ENCODE assay signal across 10 cellular contexts in the genomic region with DNA sequence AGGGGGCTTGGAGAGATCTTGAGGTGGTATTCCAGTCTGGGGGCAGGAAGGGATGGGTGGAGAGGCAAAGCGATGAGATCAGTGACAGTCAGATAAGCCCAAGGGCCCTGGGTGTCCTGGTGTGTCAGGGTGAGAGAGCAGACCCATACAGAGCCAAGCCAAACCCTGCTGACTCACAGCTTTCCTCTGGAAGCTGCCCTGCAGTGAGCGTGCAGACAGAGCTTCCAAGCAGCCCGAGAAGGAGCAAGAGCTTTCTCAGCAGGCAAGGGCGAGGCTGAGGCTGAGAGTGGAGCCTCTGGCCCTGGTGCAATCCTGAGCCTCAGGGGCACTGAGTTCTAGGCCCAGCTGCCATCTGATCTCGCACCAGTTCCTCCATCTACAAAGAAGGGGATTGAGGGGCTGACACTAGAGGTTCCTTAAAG.
DNase-seq lines count a peak whose midpoint lies in the region; ATAC-seq, FAIRE-seq and TF ChIP-seq lines count a peak whose summit lies in the region.
"Had no signal": no experiment of that assay in that cellular context is flagged by ENCODE, and none has a peak within 500 bp of the region (broad histone marks: within the 10 kb centered on the region; RNA-seq: fewer than 3 reads in every experiment).

No MANE protein-coding gene starts in this region.

- peak; percentile 54 for DNase-seq in 8988T
- peak; percentile 88 for DNase-seq in LHCN-M2 (ENCODE audit: low read depth)
- peak; percentile 46 for DNase-seq in endothelial cell of umbilical vein (ENCODE audit: low read depth, low spot score)
- no peak for DNase-seq in mesothelial cell of epicardium (ENCODE audit: low spot score in 2 of 2, unreplicated experiment in 2 of 2)
- no peak for DNase-seq in activated CD4-positive, alpha-beta memory T cell treated with anti-CD3 and anti-CD28 coated beads for 36 hours
- DNase-seq in glutamatergic neuron = no peak
- no peak for DNase-seq in left lobe of liver (ENCODE audit: low spot score)
- no peak for DNase-seq in NCI-H2029 treated with DMSO at 0.1 percent for 48 hours (lab: John Stamatoyannopoulos, UW)
- DNase-seq: NCI-H510A treated with DMSO at 0.1 percent for 48 hours had no signal

- no peaks in the 10 kb centered on the region for H3K9me3 Mint-ChIP-seq in mesothelial cell of epicardium
- no peaks in the 10 kb centered on the region for H3K9me3 Mint-ChIP-seq in activated CD4-positive, alpha-beta memory T cell treated with anti-CD3 and anti-CD28 coated beads for 36 hours
- no peaks in the 10 kb centered on the region for H3K9me3 Mint-ChIP-seq in glutamatergic neuron (ENCODE audit: unreplicated experiment)

- POLR2A ChIA-PET in endothelial cell of umbilical vein (lab: Charles Lee) = no interaction called here
- POLR2A ChIA-PET in activated CD4-positive, alpha-beta memory T cell treated with anti-CD3 and anti-CD28 coated beads for 36 hours (lab: Charles Lee) = no interaction called here

- H3K27me3 Mint-ChIP-seq in mesothelial cell of epicardium (ENCODE audit: low read depth) = no peaks in the 10 kb centered on the region
- no peaks in the 10 kb centered on the region for H3K27me3 Mint-ChIP-seq in activated CD4-positive, alpha-beta memory T cell treated with anti-CD3 and anti-CD28 coated beads for 36 hours
- H3K27me3 Mint-ChIP-seq in glutamatergic neuron (ENCODE audit: unreplicated experiment) = peaks cover 2% of the 10 kb centered on the region

- no TSS peak for BruUV-seq in endothelial cell of umbilical vein (replicated peaks; lab: Mats Ljungman, UMichigan)

- dilution Hi-C loops in endothelial cell of umbilical vein (cut with MboI; ENCODE audit: extremely low pct_ligation_motif_present, low sequenced_read_pairs) = no loop called here

- H3K27ac Mint-ChIP-seq in mesothelial cell of epicardium = peak overlapping the region; percentile 93
- H3K27ac Mint-ChIP-seq in activated CD4-positive, alpha-beta memory T cell treated with anti-CD3 and anti-CD28 coated beads for 36 hours = no peak overlapping the region
- no peak overlapping the region for H3K27ac Mint-ChIP-seq in glutamatergic neuron (ENCODE audit: unreplicated experiment)
- H3K27ac Mint-ChIP-seq: B cell had no signal

- H3K4me1 ChIP-seq in endothelial cell of umbilical vein (ENCODE audit: control insufficient read depth, extremely low read depth, insufficient read depth, low read length) = peaks cover 2% of the 10 kb centered on the region

- H3K36me3 Mint-ChIP-seq in mesothelial cell of epicardium = no peaks in the 10 kb centered on the region
- no peaks in the 10 kb centered on the region for H3K36me3 Mint-ChIP-seq in activated CD4-positive, alpha-beta memory T cell treated with anti-CD3 and anti-CD28 coated beads for 36 hours
- H3K36me3 Mint-ChIP-seq in glutamatergic neuron (ENCODE audit: unreplicated experiment) = no peaks in the 10 kb centered on the region

- no peaks in the 10 kb centered on the region for H3K9me1 ChIP-seq in endothelial cell of umbilical vein (replicated peaks; ENCODE audit: control insufficient read depth, extremely low read depth, insufficient read depth, low read length)

- ATAC-seq in left lobe of liver = no peak

- no peaks in the 10 kb centered on the region for H4K20me1 ChIP-seq in endothelial cell of umbilical vein (replicated peaks; ENCODE audit: control insufficient read depth, extremely low read depth, insufficient read depth, low read length)

- H3K79me2 ChIP-seq in endothelial cell of umbilical vein (ENCODE audit: control insufficient read depth, insufficient read depth, low read length) = no peaks in the 10 kb centered on the region

- peak; percentile 82 for FAIRE-seq in endothelial cell of umbilical vein (lab: Jason Lieb, UNC)

- CTCF ChIA-PET in endothelial cell of umbilical vein (lab: Charles Lee) = interaction anchor here (0.9 to 1.5 kb wide), 6 partner anchors 10 to 313 kb away, joined by 3 to 18 read pairs (median 3); no protein-coding TSS in a partner anchor
- CTCF ChIA-PET in activated CD4-positive, alpha-beta memory T cell treated with anti-CD3 and anti-CD28 coated beads for 36 hours (lab: Charles Lee) = interaction anchor here (0.9 kb wide), 1 partner anchor 265 kb away, joined by 4 read pairs; no protein-coding TSS in a partner anchor

- H3K4me3 Mint-ChIP-seq in mesothelial cell of epicardium (no peak overlapping the region), glutamatergic neuron (ENCODE audit: unreplicated experiment) (no peak overlapping the region)
- H3K4me3 Mint-ChIP-seq in activated CD4-positive, alpha-beta memory T cell treated with anti-CD3 and anti-CD28 coated beads for 36 hours = no peak overlapping the region
- H3K4me3 Mint-ChIP-seq: B cell had no signal

- H2AFZ ChIP-seq in endothelial cell of umbilical vein (ENCODE audit: low read depth, low read length) = peak overlapping the region; percentile 82

- no peaks in the 10 kb centered on the region for H3K27me3 ChIP-seq in endothelial cell of umbilical vein (ENCODE audit: control insufficient read depth in 2 of 2, insufficient read depth in 2 of 2, low read length in 2 of 2)

- TF ChIP-seq CTCF in endothelial cell of umbilical vein (IDR thresholded peaks at IDR 0.05; ENCODE audit: extremely low read depth in 1 of 2, insufficient read depth in 1 of 2, low read depth in 1 of 2, low read length in 2 of 2) (no peak), mesothelial cell of epicardium (IDR thresholded peaks at IDR 0.05; ENCODE audit: unreplicated experiment) (no peak), glutamatergic neuron (IDR thresholded peaks at IDR 0.05; ENCODE audit: partially characterized antibody, unreplicated experiment) (no peak)

- no peak for TF ChIP-seq POLR2A in endothelial cell of umbilical vein (IDR thresholded peaks at IDR 0.05; ENCODE audit: low read depth, low read length)

- H3K4me1 Mint-ChIP-seq in mesothelial cell of epicardium (peaks cover 61% of the 10 kb centered on the region), glutamatergic neuron (ENCODE audit: low read depth, unreplicated experiment) (peaks cover 5% of the 10 kb centered on the region)
- no peaks in the 10 kb centered on the region for H3K4me1 Mint-ChIP-seq in activated CD4-positive, alpha-beta memory T cell treated with anti-CD3 and anti-CD28 coated beads for 36 hours (ENCODE audit: low read depth)
- H3K4me1 Mint-ChIP-seq: B cell had no signal

- intact Hi-C loops in endothelial cell of umbilical vein (cut with micrococcal nuclease) = no loop called here
- intact Hi-C loops in activated CD4-positive, alpha-beta memory T cell treated with anti-CD3 and anti-CD28 coated beads for 36 hours (cut with micrococcal nuclease) = no loop called here

- no peak overlapping the region for H3K27ac ChIP-seq in endothelial cell of umbilical vein (ENCODE audit: insufficient read depth, low read depth, low read length)

- H3K36me3 ChIP-seq in endothelial cell of umbilical vein (ENCODE audit: control insufficient read depth in 2 of 2, extremely low read depth in 1 of 2, insufficient read depth in 2 of 2, low read length in 2 of 2) = no peaks in the 10 kb centered on the region

- no peak overlapping the region for H3K9ac ChIP-seq in endothelial cell of umbilical vein (replicated peaks; ENCODE audit: extremely low read depth, insufficient read depth, low read length)

- no peak overlapping the region for H3K4me3 ChIP-seq in endothelial cell of umbilical vein (replicated peaks in 1 of 3; ENCODE audit: insufficient read depth in 1 of 3, low read depth in 1 of 3, low read length in 3 of 3)

- no peaks in the 10 kb centered on the region for H3K9me3 ChIP-seq in endothelial cell of umbilical vein (replicated peaks; ENCODE audit: control insufficient read depth, insufficient read depth, low read length)

- H3K4me2 ChIP-seq in endothelial cell of umbilical vein (ENCODE audit: insufficient read depth, low read length) = no peak overlapping the region

TF ChIP-seq in endothelial cell of umbilical vein, 7 proteins besides CTCF, POLR2A, EP300 and RAD21:
- TF ChIP-seq, protein P1, sequence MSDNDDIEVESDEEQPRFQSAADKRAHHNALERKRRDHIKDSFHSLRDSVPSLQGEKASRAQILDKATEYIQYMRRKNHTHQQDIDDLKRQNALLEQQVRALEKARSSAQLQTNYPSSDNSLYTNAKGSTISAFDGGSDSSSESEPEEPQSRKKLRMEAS (IDR thresholded peaks at IDR 0.05; ENCODE audit: insufficient read depth, insufficient read length) = no peak
- no peak for TF ChIP-seq EZH2 (IDR thresholded peaks at IDR 0.05; ENCODE audit: borderline replicate concordance, low read depth, low read length, severe bottlenecking)
- no peak for TF ChIP-seq POLR2AphosphoS5 (IDR thresholded peaks at IDR 0.05; ENCODE audit: insufficient read depth, low read depth, low read length)
- TF ChIP-seq FOS (IDR thresholded peaks at IDR 0.05; ENCODE audit: borderline replicate concordance, insufficient read depth, low read length) = peak; percentile 51
- peak; percentile 45 for TF ChIP-seq GATA2 (IDR thresholded peaks at IDR 0.05; ENCODE audit: insufficient read depth, insufficient read length, low read depth, low read length)

Comparison
In these comparisons a context has a peak if more than half of its experiments do, and no peak if none do; other contexts are left out.
1. DNase-seq: peak in 8988T (single experiment), LHCN-M2 (single experiment) and endothelial cell of umbilical vein (single experiment); none in mesothelial cell of epicardium (0 of 2), activated CD4-positive, alpha-beta memory T cell treated with anti-CD3 and anti-CD28 coated beads for 36 hours (single experiment), glutamatergic neuron (single experiment), left lobe of liver (single experiment) and NCI-H2029 treated with DMSO at 0.1 percent for 48 hours (single experiment).